9 cellular contexts compared by ENCODE assay signal in the genomic region with DNA sequence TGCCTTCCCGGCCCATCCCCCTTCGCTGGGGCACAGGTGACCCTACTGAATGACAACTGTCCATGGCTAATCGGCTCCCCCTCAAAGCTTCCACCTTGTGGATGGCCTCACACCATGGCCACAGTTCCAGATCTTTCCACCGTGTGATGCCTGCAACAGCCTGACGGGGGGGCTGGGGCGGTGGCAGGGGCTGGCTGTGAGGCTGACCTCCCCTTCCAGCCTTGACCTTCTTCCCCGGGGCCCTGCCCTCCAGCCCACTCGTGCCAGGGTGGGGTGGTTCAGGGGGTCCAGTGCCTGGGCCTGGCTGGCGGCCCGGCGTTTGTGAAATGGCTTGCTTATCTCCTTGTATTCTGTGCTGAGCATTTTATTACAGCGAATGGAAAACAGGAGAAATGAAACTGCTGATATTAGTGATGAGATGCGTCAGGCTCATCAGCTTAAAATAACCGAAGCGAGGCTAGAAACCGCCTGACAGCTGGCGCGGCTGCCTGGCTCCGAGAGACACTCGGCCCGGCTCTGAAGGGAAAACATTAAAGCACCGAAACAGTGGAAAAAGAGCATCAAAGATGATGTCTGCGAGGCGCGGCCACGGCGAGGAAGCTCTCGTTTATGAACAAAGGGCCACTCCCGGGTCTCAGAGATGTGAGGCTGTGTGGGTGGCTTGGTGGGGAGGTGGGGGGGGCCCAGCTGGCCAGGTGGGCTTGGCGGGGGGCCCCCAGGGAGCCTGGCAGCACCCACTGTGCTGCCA. TPM values are rescaled to one million over a fixed set of nuclear protein-coding genes. Genes with fewer than 3 reads are reported as not detected.
DNase-seq lines count a peak whose midpoint lies in the region; ATAC-seq and TF ChIP-seq lines count a peak whose summit lies in the region.
"Had no signal": no experiment of that assay in that cellular context is flagged by ENCODE, and none has a peak within 500 bp of the region (broad histone marks: within the 10 kb centered on the region; RNA-seq: fewer than 3 reads in every experiment).

No MANE protein-coding gene starts in this region.

- no peaks in the 10 kb centered on the region for H3K36me3 Mint-ChIP-seq in mesothelial cell of epicardium
- H3K36me3 Mint-ChIP-seq in stimulated activated effector memory CD8-positive, alpha-beta T cell treated with anti-CD3 and anti-CD28 coated beads, Interleukin-12 subunit alpha, Interleukin-12 subunit beta, amount 100 ng/mL, for 72 hours = peaks cover 70% of the 10 kb centered on the region

- H3K4me3 ChIP-seq in SK-N-MC = no peak overlapping the region
- no peak overlapping the region for H3K4me3 ChIP-seq in mammary epithelial cell (replicated peaks in 1 of 3; ENCODE audit: insufficient read depth in 1 of 3, low read depth in 2 of 3, low read length in 3 of 3)

- H3K27ac ChIP-seq in SK-N-MC (0 out of 2 replicates have a peak overlapping the region, but pooled peaks have one; percentile 31), mammary epithelial cell (ENCODE audit: insufficient read depth, low read depth, low read length) (no peak overlapping the region)

- no peaks in the 10 kb centered on the region for H3K4me1 ChIP-seq in mammary epithelial cell (ENCODE audit: insufficient read depth, low read length)

- peaks cover 5% of the 10 kb centered on the region for H3K9me3 Mint-ChIP-seq in mesothelial cell of epicardium
- peaks cover 5% of the 10 kb centered on the region for H3K9me3 Mint-ChIP-seq in stimulated activated effector memory CD8-positive, alpha-beta T cell treated with anti-CD3 and anti-CD28 coated beads, Interleukin-12 subunit alpha, Interleukin-12 subunit beta, amount 100 ng/mL, for 72 hours

- peaks cover 9% of the 10 kb centered on the region for H3K27me3 ChIP-seq in mammary epithelial cell (ENCODE audit: insufficient read depth, low read length)

- TF ChIP-seq CTCF in mammary epithelial cell (conservative IDR thresholded peaks at IDR 0.05 in 1 of 2, IDR thresholded peaks at IDR 0.05 in 1 of 2; ENCODE audit: extremely low read depth in 1 of 2, insufficient read depth in 1 of 2, low read depth in 1 of 2, low read length in 2 of 2) (no peak), mesothelial cell of epicardium (IDR thresholded peaks at IDR 0.05; ENCODE audit: unreplicated experiment) (no peak)

- no peak overlapping the region for H3K27ac Mint-ChIP-seq in mesothelial cell of epicardium
- peak overlapping the region; percentile 91 for H3K27ac Mint-ChIP-seq in stimulated activated effector memory CD8-positive, alpha-beta T cell treated with anti-CD3 and anti-CD28 coated beads, Interleukin-12 subunit alpha, Interleukin-12 subunit beta, amount 100 ng/mL, for 72 hours

- H3K9ac ChIP-seq in SK-N-MC (ENCODE audit: insufficient read length) = no peak overlapping the region
- no peak overlapping the region for H3K9ac ChIP-seq in mammary epithelial cell (ENCODE audit: insufficient read depth, low read length)

- H3K79me2 ChIP-seq in mammary epithelial cell (ENCODE audit: insufficient read depth, low read length) = no peaks in the 10 kb centered on the region

- peaks cover 9% of the 10 kb centered on the region for H3K27me3 Mint-ChIP-seq in mesothelial cell of epicardium (ENCODE audit: low read depth)

- H3K4me3 Mint-ChIP-seq in mesothelial cell of epicardium = peak overlapping the region; percentile 10
- H3K4me3 Mint-ChIP-seq in stimulated activated effector memory CD8-positive, alpha-beta T cell treated with anti-CD3 and anti-CD28 coated beads, Interleukin-12 subunit alpha, Interleukin-12 subunit beta, amount 100 ng/mL, for 72 hours = peak overlapping the region; percentile 66

- no TSS peak for BruUV-seq in mammary epithelial cell (replicated peaks; lab: Mats Ljungman, UMichigan)

- peak overlapping the region; percentile 69 for H2AFZ ChIP-seq in mammary epithelial cell (ENCODE audit: low read depth, low read length)

- peak; percentile 54 for ATAC-seq in GM21529 (IDR thresholded peaks at IDR 0.05; ENCODE audit: unreplicated experiment)
- ATAC-seq in stimulated activated effector memory CD8-positive, alpha-beta T cell treated with anti-CD3 and anti-CD28 coated beads, Interleukin-12 subunit alpha, Interleukin-12 subunit beta, amount 100 ng/mL, for 72 hours = peak; percentile 43
- no peak for ATAC-seq in HG02884 (IDR thresholded peaks at IDR 0.05; ENCODE audit: unreplicated experiment)

- dilution Hi-C loops in mammary epithelial cell (cut with HindIII; ENCODE audit: low sequenced_read_pairs) = loop anchor here (5.0 kb wide), 1 partner anchor 87 kb away; no protein-coding TSS in a partner anchor

- no peaks in the 10 kb centered on the region for H4K20me1 ChIP-seq in mammary epithelial cell (ENCODE audit: insufficient read depth, low read length)

- H3K4me2 ChIP-seq in mammary epithelial cell (ENCODE audit: insufficient read depth, low read depth, low read length) = peak overlapping the region; percentile 60

- intact Hi-C loops in mammary epithelial cell (cut with micrococcal nuclease) = no loop called here

- in situ Hi-C loops in mammary epithelial cell (cut with MboI; ENCODE audit: low sequenced_read_pairs in 2 of 2) = no loop called here

- whole genome bisulfite sequencing in mammary epithelial cell (ENCODE audit: low coverage, missing lambda C conversion rate) = 13% methylated on average over 18 of the region's 30 CpGs

- DNase-seq in CD1c-positive myeloid dendritic cell (ENCODE audit: extremely low spot score) (peak; percentile 66), SK-N-MC (ENCODE audit: low read depth, low spot score) (no peak), mammary epithelial cell (no peak), mesothelial cell of epicardium (ENCODE audit: low spot score in 2 of 2, unreplicated experiment in 2 of 2) (peak in 1 of 2 experiments; percentile 13), HuH-7 (ENCODE audit: low spot score) (no peak)
- DNase-seq in stimulated activated effector memory CD8-positive, alpha-beta T cell treated with anti-CD3 and anti-CD28 coated beads, Interleukin-12 subunit alpha, Interleukin-12 subunit beta, amount 100 ng/mL, for 72 hours (ENCODE audit: low spot score in 2 of 2) = peak in 1 of 2 donors; percentile 70

- H3K9me3 ChIP-seq in SK-N-MC (ENCODE audit: low read depth, low read length) = no peaks in the 10 kb centered on the region
- H3K9me3 ChIP-seq in mammary epithelial cell (replicated peaks; ENCODE audit: insufficient read depth, low read length) = no peaks in the 10 kb centered on the region

- no peaks in the 10 kb centered on the region for H3K36me3 ChIP-seq in SK-N-MC (ENCODE audit: insufficient read depth, low read length)
- H3K36me3 ChIP-seq in mammary epithelial cell (ENCODE audit: insufficient read depth, low read length) = no peaks in the 10 kb centered on the region

- CTCF ChIA-PET in mammary epithelial cell (lab: Charles Lee; ENCODE audit: low non-redundant PET) = no interaction called here

- H3K4me1 Mint-ChIP-seq in mesothelial cell of epicardium = peaks cover 8% of the 10 kb centered on the region
- H3K4me1 Mint-ChIP-seq in stimulated activated effector memory CD8-positive, alpha-beta T cell treated with anti-CD3 and anti-CD28 coated beads, Interleukin-12 subunit alpha, Interleukin-12 subunit beta, amount 100 ng/mL, for 72 hours = peaks cover 70% of the 10 kb centered on the region

RNA-seq across cellular contexts. Expression of a gene that starts 0.9 kb away (rescaled TPM):
- not detected for total RNA-seq in mammary epithelial cell
- not detected for polyA plus RNA-seq in mammary epithelial cell
- polyA minus RNA-seq in mammary epithelial cell = not detected
- total RNA-seq in mesothelial cell of epicardium = not detected in 3 replicates
- total RNA-seq: HT1080 had no signal

RNA-seq across cellular contexts. Expression of a gene that starts 9.9 kb away (rescaled TPM):
- total RNA-seq in mammary epithelial cell (not detected), mesothelial cell of epicardium (not detected in 3 replicates)
- polyA plus RNA-seq in mammary epithelial cell = not detected
- not detected for polyA minus RNA-seq in mammary epithelial cell
- total RNA-seq: HT1080 had no signal

RNA-seq across cellular contexts. Expression of a gene that starts 50.6 kb away (rescaled TPM):
- total RNA-seq in mammary epithelial cell (not detected), mesothelial cell of epicardium (0.87 to 1.8 TPM (median 1.7 TPM) in 3 replicates)
- not detected for polyA plus RNA-seq in mammary epithelial cell
- polyA minus RNA-seq in mammary epithelial cell = not detected
- total RNA-seq: HT1080 had no signal
